8 cellular contexts compared by ENCODE assay signal in genomic region chr1:32013386-32014198, GRCh38. TPM values are rescaled to one million over a fixed set of nuclear protein-coding genes. Genes with fewer than 3 reads are reported as not detected.
A peak's percentile ranks its signal among the peaks of the same experiment; 100 is the strongest.
DNase-seq lines count a peak whose midpoint lies in the region; ATAC-seq lines count a peak whose summit lies in the region.

Gene KHDRBS1 (plus strand): TSS chr1:32013868. CDS start chr1:32013996, 128 bp downstream.

- POLR2A ChIA-PET in activated CD4-positive, alpha-beta T cell treated with anti-CD3 and anti-CD28 coated beads, Interleukin-2, amount 10 ng/mL, durations not matched to agents 7 days and 5 days (lab: Charles Lee), result interaction anchor here (0.7 to 1.5 kb wide), 5 partner anchors 9 to 509 kb away, joined by 3 to 7 read pairs (median 5); no protein-coding TSS in a partner anchor

- H3K4me1 Mint-ChIP-seq in activated CD4-positive, alpha-beta T cell treated with anti-CD3 and anti-CD28 coated beads, Interleukin-2, amount 10 ng/mL, durations not matched to agents 7 days and 5 days, result peaks cover 37% of the 10 kb centered on the region

- H3K9me3 ChIP-seq in BLaER1, result no peaks in the 10 kb centered on the region

- H3K27me3 ChIP-seq in BLaER1, result no peaks in the 10 kb centered on the region

- DNase-seq in NCI-H69 (lab: John Stamatoyannopoulos, UW), result peak; percentile 98
- DNase-seq in activated CD4-positive, alpha-beta T cell treated with anti-CD3 and anti-CD28 coated beads, Interleukin-2, amount 10 ng/mL, durations not matched to agents 7 days and 5 days, result peak; percentile 99
- DNase-seq in cortex of kidney (lab: John Stamatoyannopoulos, UW), result peak; percentile 94
- peak; percentile 98 for DNase-seq in left colon
- DNase-seq in stimulated activated CD4-positive, alpha-beta T cell treated with anti-CD3 and anti-CD28 coated beads, Interleukin-1b, Interleukin-23, amount 100 ng/mL, for 48 hours, result peak; percentile 99

- CTCF ChIA-PET in activated CD4-positive, alpha-beta T cell treated with anti-CD3 and anti-CD28 coated beads, Interleukin-2, amount 10 ng/mL, durations not matched to agents 7 days and 5 days (lab: Charles Lee), result interaction anchor here (0.7 to 2.1 kb wide), 8 partner anchors 10 to 381 kb away, joined by 3 to 8 read pairs (median 5); partner anchors contain the start of genes BSDC1 and SPOCD1

- H3K4me3 Mint-ChIP-seq in activated CD4-positive, alpha-beta T cell treated with anti-CD3 and anti-CD28 coated beads, Interleukin-2, amount 10 ng/mL, durations not matched to agents 7 days and 5 days, result peak within 1 kb of the TSS; percentile 95

- intact Hi-C loops in left colon (cut with DNase I, micrococcal nuclease), result no loop called here

- H3K36me3 Mint-ChIP-seq in activated CD4-positive, alpha-beta T cell treated with anti-CD3 and anti-CD28 coated beads, Interleukin-2, amount 10 ng/mL, durations not matched to agents 7 days and 5 days (ENCODE audit: low read depth), result peaks cover 24% of the 10 kb centered on the region

- ATAC-seq in GM19328 (IDR thresholded peaks at IDR 0.05; ENCODE audit: unreplicated experiment), result peak; percentile 85
- peak; percentile 79 for ATAC-seq in HG03520 (IDR thresholded peaks at IDR 0.05; ENCODE audit: unreplicated experiment)
- ATAC-seq in left colon, result peak; percentile 91

- H3K36me3 ChIP-seq in BLaER1, result peaks cover 29% of the 10 kb centered on the region

- H3K9ac ChIP-seq in BLaER1, result peak within 1 kb of the TSS; percentile 100

- peaks cover 59% of the 10 kb centered on the region for H3K4me1 ChIP-seq in BLaER1

- peak within 1 kb of the TSS; percentile 93 for H3K4me2 ChIP-seq in BLaER1

- H4K20me1 ChIP-seq in BLaER1, result peaks cover 48% of the 10 kb centered on the region

- peak within 1 kb of the TSS; percentile 100 for H3K4me3 ChIP-seq in BLaER1

- peak within 1 kb of the TSS; percentile 95 for H3K27ac Mint-ChIP-seq in activated CD4-positive, alpha-beta T cell treated with anti-CD3 and anti-CD28 coated beads, Interleukin-2, amount 10 ng/mL, durations not matched to agents 7 days and 5 days

- H3K9me3 Mint-ChIP-seq in activated CD4-positive, alpha-beta T cell treated with anti-CD3 and anti-CD28 coated beads, Interleukin-2, amount 10 ng/mL, durations not matched to agents 7 days and 5 days, result no peaks in the 10 kb centered on the region

- peak within 1 kb of the TSS; percentile 100 for H3K27ac ChIP-seq in BLaER1

- H3K27me3 Mint-ChIP-seq in activated CD4-positive, alpha-beta T cell treated with anti-CD3 and anti-CD28 coated beads, Interleukin-2, amount 10 ng/mL, durations not matched to agents 7 days and 5 days, result no peaks in the 10 kb centered on the region

RNA-seq across cellular contexts. Expression of gene KHDRBS1, which starts in this region (rescaled TPM):
- total RNA-seq in activated CD4-positive, alpha-beta T cell treated with anti-CD3 and anti-CD28 coated beads, Interleukin-2, amount 10 ng/mL, durations not matched to agents 7 days and 5 days, result 100 to 1,000 TPM; 174 to 183 TPM
- total RNA-seq in left colon, result 100 to 1,000 TPM in 1 of 2 donors, 10 to 100 TPM in 1; 87.3 to 102 TPM

Comparison
In these comparisons a context has a peak if more than half of its experiments do, and no peak if none do; other contexts are left out.
1. Peak in every context shown above with its lines: DNase-seq, ATAC-seq, H3K4me3 ChIP-seq and H3K27ac ChIP-seq.